Comparison of ENCODE assay signal across 14 cellular contexts in the genomic region with DNA sequence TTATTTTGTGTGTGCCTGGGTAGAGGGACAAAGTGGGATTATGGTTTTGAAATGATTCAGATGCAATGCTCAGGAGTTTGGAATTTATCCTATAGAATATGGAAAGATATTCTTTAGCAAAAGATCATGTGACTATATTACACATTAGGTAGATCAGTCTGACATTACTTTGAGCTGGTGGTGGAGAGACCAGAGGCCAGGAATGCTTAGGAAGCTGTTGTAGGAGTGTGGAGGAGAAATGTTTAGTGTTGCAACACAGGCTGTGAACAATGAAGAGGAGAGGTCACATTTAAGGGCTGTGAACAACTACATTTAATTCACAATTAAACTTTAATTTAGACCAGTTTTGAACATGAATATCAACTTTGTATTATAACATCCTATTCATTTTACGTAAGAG. TPM values are rescaled to one million over a fixed set of nuclear protein-coding genes. Genes with fewer than 3 reads are reported as not detected.
DNase-seq lines count a peak whose midpoint lies in the region; ATAC-seq and TF ChIP-seq lines count a peak whose summit lies in the region.
"Had no signal": no experiment of that assay in that cellular context is flagged by ENCODE, and none has a peak within 500 bp of the region (broad histone marks: within the 10 kb centered on the region; RNA-seq: fewer than 3 reads in every experiment).

No MANE protein-coding gene starts in this region.

- no peak overlapping the region for H3K56ac ChIP-seq in IMR-90 (ENCODE audit: extremely low read depth, insufficient read depth, low read length)

- no peak for ATAC-seq in CD4-positive, CD25-positive, alpha-beta regulatory T cell (ENCODE audit: low read depth in 2 of 2)
- ATAC-seq in IMR-90 (ENCODE audit: low read depth) (peak; percentile 44; the same call in 1 of the 2 replicates), HG02623 (IDR thresholded peaks at IDR 0.05; ENCODE audit: unreplicated experiment) (no peak)
- ATAC-seq in naive thymus-derived CD8-positive, alpha-beta T cell, result no peak
- ATAC-seq in activated CD8-positive, alpha-beta T cell treated with anti-CD3 and anti-CD28 coated beads, Interleukin-2, amount 10 ng/mL, durations not matched to agents 7 days and 5 days, result no peak
- ATAC-seq: left cardiac atrium had no signal

- H3K23ac ChIP-seq in IMR-90 (ENCODE audit: low read depth, low read length), result no peak overlapping the region

- no peak overlapping the region for H2BK20ac ChIP-seq in IMR-90 (ENCODE audit: low read depth, low read length)

- in situ Hi-C loops in IMR-90 (cut with MboI; ENCODE audit: low sequenced_read_pairs), result no loop called here

- H4K91ac ChIP-seq in IMR-90 (ENCODE audit: insufficient read depth, low read depth, low read length), result no peak overlapping the region

- peaks cover 3% of the 10 kb centered on the region for H3K36me3 ChIP-seq in CD4-positive, CD25-positive, alpha-beta regulatory T cell (ENCODE audit: control insufficient read depth, insufficient read depth, low read length)
- H3K36me3 ChIP-seq in IMR-90 (ENCODE audit: control insufficient read depth, insufficient read depth, low read length) (peaks cover 3% of the 10 kb centered on the region; the same call in 1 of the 2 replicates), adrenal gland (replicated peaks in 1 of 2) (no peaks in the 10 kb centered on the region)

- H2BK120ac ChIP-seq in IMR-90 (ENCODE audit: low read depth, low read length), result no peak overlapping the region

- no peak for DNase-seq in CD4-positive, CD25-positive, alpha-beta regulatory T cell
- DNase-seq in IMR-90 (peak; percentile 41), cardiac fibroblast (ENCODE audit: low read depth in 2 of 2) (peak; percentile 41 to 73), cortex of kidney (lab: John Stamatoyannopoulos, UW) (no peak), adrenal gland (no peak)
- DNase-seq in naive thymus-derived CD8-positive, alpha-beta T cell, result no peak
- DNase-seq in activated CD8-positive, alpha-beta T cell treated with anti-CD3 and anti-CD28 coated beads, Interleukin-2, amount 10 ng/mL, durations not matched to agents 7 days and 5 days, result no peak
- DNase-seq: KBM-7, left cardiac atrium, NCI-H526 treated with DMSO at 0.1 percent for 48 hours, sigmoid colon, substantia nigra had no signal

- WGBS in IMR-90 (ENCODE audit: extremely low coverage in 2 of 2, insufficient read length in 1 of 2), 2 experiments, result no CpG with 5 or more reads among the region's 1 CpG
- WGBS in adrenal gland, 4 donors, result 91 to 95% (median 94%) methylated on average over 1 of the region's 1 CpG

- peak overlapping the region; percentile 56; the same call in 1 of the 2 replicates for H3K4me2 ChIP-seq in IMR-90 (ENCODE audit: low read depth, low read length)

- H3K4ac ChIP-seq in IMR-90 (ENCODE audit: low read depth, low read length), result no peak overlapping the region

- peak overlapping the region; percentile 24 to 91 (median 75) for H3K4me3 Mint-ChIP-seq in CD4-positive, CD25-positive, alpha-beta regulatory T cell
- peak overlapping the region in 8 of 10 donors; percentile 2 to 94 (median 56) for H3K4me3 Mint-ChIP-seq in naive thymus-derived CD8-positive, alpha-beta T cell
- no peak overlapping the region for H3K4me3 Mint-ChIP-seq in activated CD8-positive, alpha-beta T cell treated with anti-CD3 and anti-CD28 coated beads, Interleukin-2, amount 10 ng/mL, durations not matched to agents 7 days and 5 days

- H3K18ac ChIP-seq in IMR-90 (ENCODE audit: low read depth, low read length), result no peak overlapping the region

- no peak overlapping the region for H2AFZ ChIP-seq in IMR-90 (replicated peaks; ENCODE audit: low read length, poor library complexity)

- intact Hi-C loops in IMR-90 (cut with micrococcal nuclease) (loop anchor here (5.0 kb wide), 1 partner anchor 171 kb away; no protein-coding TSS in a partner anchor), adrenal gland (cut with DNase I) (no loop called here)

- peak overlapping the region; percentile 94 for H3K4me3 ChIP-seq in CD4-positive, CD25-positive, alpha-beta regulatory T cell (ENCODE audit: low read depth, low read length)
- H3K4me3 ChIP-seq in IMR-90 (ENCODE audit: insufficient read depth, low read depth, low read length) (no peak overlapping the region), cardiac fibroblast (replicated peaks in 1 of 2; ENCODE audit: low read depth in 2 of 2, low read length in 2 of 2) (no peak overlapping the region), adrenal gland (no peak overlapping the region)

- H3K4me1 ChIP-seq in CD4-positive, CD25-positive, alpha-beta regulatory T cell (ENCODE audit: control insufficient read depth, insufficient read depth, low read length, poor library complexity, severe bottlenecking), result peaks cover 20% of the 10 kb centered on the region
- H3K4me1 ChIP-seq in IMR-90 (ENCODE audit: control insufficient read depth, insufficient read depth, low read length), result no peaks in the 10 kb centered on the region
- H3K4me1 ChIP-seq in adrenal gland (replicated peaks in 1 of 2), result peaks cover 5 to 17% of the 10 kb centered on the region in 2 donors

- no peak overlapping the region for H2AK9ac ChIP-seq in IMR-90 (replicated peaks; ENCODE audit: low read depth, low read length, poor library complexity)

- no peak overlapping the region for H3K14ac ChIP-seq in IMR-90 (replicated peaks; ENCODE audit: low read depth, low read length)

- no peak overlapping the region for H3K9ac ChIP-seq in IMR-90 (ENCODE audit: low read depth, low read length)

- peak overlapping the region in 1 of 3 donors; percentile 24 for H3K27ac Mint-ChIP-seq in CD4-positive, CD25-positive, alpha-beta regulatory T cell
- no peak overlapping the region for H3K27ac Mint-ChIP-seq in naive thymus-derived CD8-positive, alpha-beta T cell
- H3K27ac Mint-ChIP-seq in activated CD8-positive, alpha-beta T cell treated with anti-CD3 and anti-CD28 coated beads, Interleukin-2, amount 10 ng/mL, durations not matched to agents 7 days and 5 days, result no peak overlapping the region

- no peak overlapping the region for H2AK5ac ChIP-seq in IMR-90 (ENCODE audit: low read depth, low read length)

- no peak overlapping the region for H4K5ac ChIP-seq in IMR-90 (ENCODE audit: low read depth, low read length)

- no peaks in the 10 kb centered on the region for H4K20me1 ChIP-seq in IMR-90 (ENCODE audit: insufficient read depth, low read length)

- H3K27me3 ChIP-seq in CD4-positive, CD25-positive, alpha-beta regulatory T cell (ENCODE audit: control insufficient read depth, insufficient read depth, low read length), result no peaks in the 10 kb centered on the region
- H3K27me3 ChIP-seq in IMR-90 (ENCODE audit: control insufficient read depth, insufficient read depth, low read length) (no peaks in the 10 kb centered on the region), adrenal gland (no peaks in the 10 kb centered on the region)
- H3K27me3 ChIP-seq: sigmoid colon had no signal

- H3K9me1 ChIP-seq in IMR-90 (ENCODE audit: insufficient read depth, low read length), result no peaks in the 10 kb centered on the region

- H3K9me3 ChIP-seq in CD4-positive, CD25-positive, alpha-beta regulatory T cell (ENCODE audit: control insufficient read depth in 2 of 2, low read length in 2 of 2), result no peaks in the 10 kb centered on the region
- H3K9me3 ChIP-seq in IMR-90 (ENCODE audit: control insufficient read depth, insufficient read depth, low read length), result no peaks in the 10 kb centered on the region
- no peaks in the 10 kb centered on the region for H3K9me3 ChIP-seq in adrenal gland (replicated peaks in 1 of 3)
- H3K9me3 ChIP-seq: sigmoid colon had no signal

- H3K36me3 Mint-ChIP-seq in CD4-positive, CD25-positive, alpha-beta regulatory T cell, result peaks cover 24% of the 10 kb centered on the region
- peaks cover 0 to 32% (median 4%) of the 10 kb centered on the region in 3 donors for H3K36me3 Mint-ChIP-seq in naive thymus-derived CD8-positive, alpha-beta T cell
- H3K36me3 Mint-ChIP-seq in activated CD8-positive, alpha-beta T cell treated with anti-CD3 and anti-CD28 coated beads, Interleukin-2, amount 10 ng/mL, durations not matched to agents 7 days and 5 days (ENCODE audit: low read depth), result peaks cover 19% of the 10 kb centered on the region

- H4K8ac ChIP-seq in IMR-90 (ENCODE audit: low read depth in 2 of 2, low read length in 2 of 2), result peak overlapping the region in 1 of 2 experiments; percentile 9; a peak in 1 of 4 replicates

- peaks cover 30 to 46% (median 35%) of the 10 kb centered on the region in 4 donors for H3K4me1 Mint-ChIP-seq in CD4-positive, CD25-positive, alpha-beta regulatory T cell
- peaks cover 18 to 45% (median 38%) of the 10 kb centered on the region in 4 donors for H3K4me1 Mint-ChIP-seq in naive thymus-derived CD8-positive, alpha-beta T cell
- H3K4me1 Mint-ChIP-seq in activated CD8-positive, alpha-beta T cell treated with anti-CD3 and anti-CD28 coated beads, Interleukin-2, amount 10 ng/mL, durations not matched to agents 7 days and 5 days (ENCODE audit: low read depth), result peaks cover 25% of the 10 kb centered on the region

- H3K9me3 Mint-ChIP-seq in CD4-positive, CD25-positive, alpha-beta regulatory T cell, result no peaks in the 10 kb centered on the region
- H3K9me3 Mint-ChIP-seq in naive thymus-derived CD8-positive, alpha-beta T cell, result no peaks in the 10 kb centered on the region
- no peaks in the 10 kb centered on the region for H3K9me3 Mint-ChIP-seq in activated CD8-positive, alpha-beta T cell treated with anti-CD3 and anti-CD28 coated beads, Interleukin-2, amount 10 ng/mL, durations not matched to agents 7 days and 5 days (ENCODE audit: insufficient read depth)
- H3K9me3 Mint-ChIP-seq: neural crest cell had no signal

- no TSS peak for BruUV-seq in IMR-90 (replicated peaks; lab: Mats Ljungman, UMichigan)

- POLR2A ChIA-PET in IMR-90 (lab: Charles Lee; ENCODE audit: unreplicated experiment), result no interaction called here
- POLR2A ChIA-PET in naive thymus-derived CD8-positive, alpha-beta T cell (lab: Charles Lee), result no interaction called here
- POLR2A ChIA-PET in activated CD8-positive, alpha-beta T cell treated with anti-CD3 and anti-CD28 coated beads, Interleukin-2, amount 10 ng/mL, durations not matched to agents 7 days and 5 days (lab: Charles Lee), result no interaction called here

- peaks cover 21 to 51% of the 10 kb centered on the region in 2 experiments for H3K79me1 ChIP-seq in IMR-90 (ENCODE audit: low read depth in 1 of 2, low read length in 2 of 2)

- no peak overlapping the region for H3K27ac ChIP-seq in CD4-positive, CD25-positive, alpha-beta regulatory T cell (ENCODE audit: insufficient read depth, low read length, poor library complexity, severe bottlenecking)
- no peak overlapping the region for H3K27ac ChIP-seq in IMR-90 (ENCODE audit: insufficient read depth, low read length)
- H3K27ac ChIP-seq in adrenal gland, result no peak overlapping the region
- H3K27ac ChIP-seq: sigmoid colon had no signal

- TF ChIP-seq CTCF in IMR-90 (conservative IDR thresholded peaks at IDR 0.05; ENCODE audit: low read depth, low read length), result no peak
- no peak for TF ChIP-seq CTCF in cardiac fibroblast (IDR thresholded peaks at IDR 0.05; ENCODE audit: low read depth, low read length)
- no peak for TF ChIP-seq CTCF in adrenal gland (IDR thresholded peaks at IDR 0.05)

- no peaks in the 10 kb centered on the region for H3K27me3 Mint-ChIP-seq in CD4-positive, CD25-positive, alpha-beta regulatory T cell
- H3K27me3 Mint-ChIP-seq in naive thymus-derived CD8-positive, alpha-beta T cell, result no peaks in the 10 kb centered on the region
- H3K27me3 Mint-ChIP-seq in activated CD8-positive, alpha-beta T cell treated with anti-CD3 and anti-CD28 coated beads, Interleukin-2, amount 10 ng/mL, durations not matched to agents 7 days and 5 days (ENCODE audit: low read depth), result no peaks in the 10 kb centered on the region

- CTCF ChIA-PET in IMR-90 (lab: Yijun Ruan, JAX), result no interaction called here
- CTCF ChIA-PET in activated CD8-positive, alpha-beta T cell treated with anti-CD3 and anti-CD28 coated beads, Interleukin-2, amount 10 ng/mL, durations not matched to agents 7 days and 5 days (lab: Charles Lee), result no interaction called here

- TF ChIP-seq RAD21 in IMR-90 (IDR thresholded peaks at IDR 0.05; ENCODE audit: low read length), result no peak

- TF ChIP-seq POLR2A in IMR-90 (IDR thresholded peaks at IDR 0.05; ENCODE audit: low read depth, low read length) (no peak), adrenal gland (IDR thresholded peaks at IDR 0.05) (no peak)

- dilution Hi-C loops in IMR-90 (cut with HindIII; ENCODE audit: low sequenced_read_pairs, unreplicated experiment), result no loop called here

- H2BK5ac ChIP-seq in IMR-90 (ENCODE audit: low read depth, low read length, poor library complexity, severe bottlenecking), result no peak overlapping the region

- H2BK15ac ChIP-seq in IMR-90 (ENCODE audit: low read depth, low read length), result no peak overlapping the region

RNA-seq across cellular contexts. Expression of gene PODN, which starts 45.3 kb away (rescaled TPM):
- total RNA-seq in CD4-positive, CD25-positive, alpha-beta regulatory T cell, result not detected
- not detected for polyA plus RNA-seq in CD4-positive, CD25-positive, alpha-beta regulatory T cell
- total RNA-seq in IMR-90 (2012; rRNA removed) (0.54 and 0.56 TPM in 2 replicates), adrenal gland (10 to 100 TPM in 6 of 8 donors, 1 to 10 TPM in 2; 2.5 to 22.7 (median 16.0) TPM)
- polyA plus RNA-seq in IMR-90 (2012; rRNA removed) (5.4 and 6.2 TPM in 2 replicates), adrenal gland (10 to 100 TPM in 2 of 3 donors, 1 to 10 TPM in 1; 6.4 to 45.4 (median 22.0) TPM)
- 4.1 and 10.2 TPM in 2 replicates for polyA plus RNA-seq in IMR-90 (2012; cell fraction: cytosol; rRNA removed)
- 28.0 and 31.3 TPM in 2 replicates for polyA plus RNA-seq in IMR-90 (2012; cell fraction: nucleus; rRNA removed; ENCODE audit: low replicate concordance)
- not detected for total RNA-seq in naive thymus-derived CD8-positive, alpha-beta T cell
- under 1 TPM in 1 of 3 donors, not detected in 2; 0.35 TPM for polyA plus RNA-seq in naive thymus-derived CD8-positive, alpha-beta T cell
- total RNA-seq in activated CD8-positive, alpha-beta T cell treated with anti-CD3 and anti-CD28 coated beads, Interleukin-2, amount 10 ng/mL, durations not matched to agents 7 days and 5 days, result not detected

Comparison
In these comparisons a context has a peak if more than half of its experiments do, and no peak if none do; other contexts are left out.
1. DNase-seq: peak in IMR-90 (single experiment) and cardiac fibroblast (2 of 2); none in CD4-positive, CD25-positive, alpha-beta regulatory T cell (0 of 3), naive thymus-derived CD8-positive, alpha-beta T cell (0 of 10), cortex of kidney (single experiment), adrenal gland (0 of 7) and activated CD8-positive, alpha-beta T cell treated with anti-CD3 and anti-CD28 coated beads, Interleukin-2, amount 10 ng/mL, durations not matched to agents 7 days and 5 days (single experiment).